In the genomic region with DNA sequence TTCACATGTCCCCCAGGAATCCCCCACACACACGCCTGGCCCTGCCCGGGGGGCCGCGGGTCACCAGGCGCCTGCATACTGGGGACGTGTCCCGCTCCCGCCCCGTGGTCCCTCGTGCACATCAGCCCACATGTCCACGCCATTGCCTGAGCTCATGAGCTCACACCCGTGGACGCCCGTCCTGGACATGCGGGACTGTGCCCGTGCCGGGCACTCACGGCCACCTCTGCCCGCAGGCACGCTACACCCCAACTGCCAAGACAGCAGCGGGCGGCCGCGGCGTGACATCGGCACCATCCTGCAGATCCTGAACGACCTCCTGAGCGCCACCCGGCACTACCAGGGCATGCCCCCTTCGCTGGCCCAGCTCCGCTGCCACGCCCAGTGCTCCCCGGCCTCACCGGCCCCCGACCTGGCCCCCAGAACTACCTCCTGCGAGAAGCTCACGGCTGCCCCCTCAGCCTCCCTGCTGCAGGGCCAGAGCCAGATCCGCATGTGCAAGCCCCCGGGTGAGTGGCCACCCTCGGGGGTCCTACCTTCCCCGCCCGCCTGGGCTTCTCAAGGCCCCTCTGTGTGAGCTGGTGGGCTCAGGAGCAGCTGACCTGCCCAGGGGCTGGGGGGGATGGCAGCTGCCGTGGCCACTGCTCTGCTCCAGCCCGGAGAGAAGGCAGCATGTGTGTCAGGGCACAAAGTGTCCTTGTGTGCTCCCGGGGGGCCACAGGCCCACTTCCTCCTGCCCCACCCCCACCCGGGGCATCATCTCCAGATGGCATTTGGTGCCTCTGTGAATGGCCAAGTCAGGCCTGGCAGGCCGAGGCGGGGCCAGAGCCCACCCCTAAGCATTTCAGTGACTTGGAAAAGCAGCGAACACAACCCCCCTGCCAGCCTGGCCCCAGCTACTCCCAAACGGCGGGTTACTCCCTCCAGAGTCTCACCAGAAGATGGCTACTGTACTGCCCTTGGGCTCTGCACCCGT, we compare ENCODE assay signal across 9 cellular contexts. TPM values are rescaled to one million over a fixed set of nuclear protein-coding genes. Genes with fewer than 3 reads are reported as not detected.
DNase-seq lines count a peak whose midpoint lies in the region; ATAC-seq and TF ChIP-seq lines count a peak whose summit lies in the region.
"Had no signal": no experiment of that assay in that cellular context is flagged by ENCODE, and none has a peak within 500 bp of the region (broad histone marks: within the 10 kb centered on the region; RNA-seq: fewer than 3 reads in every experiment).

No MANE protein-coding gene starts in this region.

- CTCF ChIA-PET in IMR-90 (lab: Yijun Ruan, JAX) = interaction anchor here (1.6 to 2.0 kb wide), 2 partner anchors 11 kb away, joined by 5 to 7 read pairs; no protein-coding TSS in a partner anchor

- peak overlapping the region; percentile 99 for H2BK5ac ChIP-seq in IMR-90 (ENCODE audit: low read depth, low read length, poor library complexity, severe bottlenecking)

- peaks cover 93% of the 10 kb centered on the region for H4K20me1 ChIP-seq in IMR-90 (ENCODE audit: insufficient read depth, low read length)

- TF ChIP-seq POLR2A in IMR-90 (IDR thresholded peaks at IDR 0.05; ENCODE audit: low read depth, low read length) = no peak; the same call in 1 of the 2 replicates
- TF ChIP-seq POLR2A in body of pancreas (IDR thresholded peaks at IDR 0.05) = peak in 1 of 3 donors; percentile 5
- TF ChIP-seq POLR2A in testis (IDR thresholded peaks at IDR 0.05) = no peak

- no TSS peak for BruUV-seq in IMR-90 (replicated peaks; lab: Mats Ljungman, UMichigan)

- DNase-seq in IMR-90 = no peak
- peak in 1 of 4 donors; percentile 12 for DNase-seq in body of pancreas
- DNase-seq in middle frontal gyrus (ENCODE audit: extremely low spot score, low spot score) = peak; percentile 64
- no peak for DNase-seq in testis
- DNase-seq in DMS 273 treated with DMSO at 0.1 percent for 48 hours (lab: John Stamatoyannopoulos, UW) = no peak
- no peak for DNase-seq in stimulated activated CD4-positive, alpha-beta T cell treated with anti-CD3 and anti-CD28 coated beads, Interleukin-4, amount 100 ng/mL, for 4 hours
- DNase-seq: mammary epithelial cell, NCI-H1436 treated with DMSO at 0.1 percent for 48 hours had no signal

- POLR2A ChIA-PET in IMR-90 (lab: Charles Lee; ENCODE audit: unreplicated experiment) = interaction anchor here (1.6 to 1.7 kb wide), 2 partner anchors 11 to 14 kb away, joined by 6 to 24 read pairs; partner anchors contain the start of gene CIRBP

- H4K8ac ChIP-seq in IMR-90 (ENCODE audit: low read depth in 2 of 2, low read length in 2 of 2) = peak overlapping the region; percentile 14 to 63; a peak in 2 of 4 replicates

- WGBS in IMR-90 (ENCODE audit: extremely low coverage in 2 of 2, insufficient read length in 1 of 2), 2 experiments = 91% methylated on average over 29 of the region's 52 CpGs; no CpG with 5 or more reads in 1 of the 2 experiments
- WGBS in body of pancreas, 2 donors = 82 to 85% methylated on average over 22 to 49 of the region's 52 CpGs
- whole genome bisulfite sequencing in testis, 2 donors = 93 to 98% methylated on average over 22 to 50 of the region's 52 CpGs

- dilution Hi-C loops in IMR-90 (cut with HindIII; ENCODE audit: low sequenced_read_pairs, unreplicated experiment) = no loop called here

- H3K4me1 ChIP-seq in IMR-90 (ENCODE audit: control insufficient read depth, insufficient read depth, low read length) = peaks cover 38% of the 10 kb centered on the region
- H3K4me1 ChIP-seq in body of pancreas = peaks cover 91% of the 10 kb centered on the region
- H3K4me1 ChIP-seq in testis = peaks cover 70% of the 10 kb centered on the region

- H3K23ac ChIP-seq in IMR-90 (ENCODE audit: low read depth, low read length) = peak overlapping the region; percentile 66; the same call in 1 of the 2 replicates

- peak overlapping the region; percentile 99 for H2AK9ac ChIP-seq in IMR-90 (replicated peaks; ENCODE audit: low read depth, low read length, poor library complexity)

- TF ChIP-seq CTCF in IMR-90 (conservative IDR thresholded peaks at IDR 0.05; ENCODE audit: low read depth, low read length) = no peak
- TF ChIP-seq CTCF in body of pancreas (IDR thresholded peaks at IDR 0.05) = no peak
- TF ChIP-seq CTCF in testis (IDR thresholded peaks at IDR 0.05) = no peak

- peak overlapping the region; percentile 60 for H2AK5ac ChIP-seq in IMR-90 (ENCODE audit: low read depth, low read length)

- H3K14ac ChIP-seq in IMR-90 (replicated peaks; ENCODE audit: low read depth, low read length) = no peak overlapping the region

- ATAC-seq in IMR-90 (ENCODE audit: low read depth) = no peak
- no peak for ATAC-seq in body of pancreas
- no peak for ATAC-seq in GM18498 (IDR thresholded peaks at IDR 0.05; ENCODE audit: unreplicated experiment)

- in situ Hi-C loops in IMR-90 (cut with MboI; ENCODE audit: low sequenced_read_pairs) = no loop called here

- H3K27me3 ChIP-seq in IMR-90 (ENCODE audit: control insufficient read depth, insufficient read depth, low read length) (no peaks in the 10 kb centered on the region), body of pancreas (no peaks in the 10 kb centered on the region), testis (no peaks in the 10 kb centered on the region)

- no peak overlapping the region for H2BK20ac ChIP-seq in IMR-90 (ENCODE audit: low read depth, low read length)

- H3K9me3 ChIP-seq in IMR-90 (ENCODE audit: control insufficient read depth, insufficient read depth, low read length) (no peaks in the 10 kb centered on the region), body of pancreas (no peaks in the 10 kb centered on the region), testis (no peaks in the 10 kb centered on the region)

- H4K5ac ChIP-seq in IMR-90 (ENCODE audit: low read depth, low read length) = no peak overlapping the region

- intact Hi-C loops in IMR-90 (cut with micrococcal nuclease) (no loop called here), body of pancreas (cut with DNase I) (no loop called here), testis (cut with DNase I; ENCODE audit: low total_unique reads) (no loop called here)

- no peak overlapping the region for H3K56ac ChIP-seq in IMR-90 (ENCODE audit: extremely low read depth, insufficient read depth, low read length)

- H3K9me1 ChIP-seq in IMR-90 (ENCODE audit: insufficient read depth, low read length) = no peaks in the 10 kb centered on the region

- H4K91ac ChIP-seq in IMR-90 (ENCODE audit: insufficient read depth, low read depth, low read length) = peak overlapping the region; percentile 82

- H2AFZ ChIP-seq in IMR-90 (replicated peaks; ENCODE audit: low read length, poor library complexity) = peak overlapping the region; percentile 46

- no peak overlapping the region for H3K18ac ChIP-seq in IMR-90 (ENCODE audit: low read depth, low read length)

- peaks cover 68% of the 10 kb centered on the region for H3K36me3 ChIP-seq in IMR-90 (ENCODE audit: control insufficient read depth, insufficient read depth, low read length)
- H3K36me3 ChIP-seq in body of pancreas (replicated peaks in 1 of 2; ENCODE audit: insufficient read depth in 1 of 2, low read depth in 2 of 2) = peaks cover 28 to 30% of the 10 kb centered on the region in 2 donors
- H3K36me3 ChIP-seq in testis (ENCODE audit: low read depth, missing control alignments) = no peaks in the 10 kb centered on the region

- 0 out of 2 replicates have a peak overlapping the region, but pooled peaks have one; percentile 38 for H3K9ac ChIP-seq in IMR-90 (ENCODE audit: low read depth, low read length)

- H3K27ac ChIP-seq in IMR-90 (ENCODE audit: insufficient read depth, low read length) (peak overlapping the region; percentile 99), body of pancreas (peak overlapping the region; percentile 97 to 100 (median 100)), testis (peak overlapping the region; percentile 30 to 77)

- no peak overlapping the region for H2BK15ac ChIP-seq in IMR-90 (ENCODE audit: low read depth, low read length)

- TF ChIP-seq RAD21 in IMR-90 (IDR thresholded peaks at IDR 0.05; ENCODE audit: low read length) = no peak

- H3K4ac ChIP-seq in IMR-90 (ENCODE audit: low read depth, low read length) = peak overlapping the region; percentile 84; the same call in 1 of the 2 replicates

- no peak overlapping the region for H3K4me3 ChIP-seq in IMR-90 (ENCODE audit: insufficient read depth, low read depth, low read length)
- H3K4me3 ChIP-seq in body of pancreas = no peak overlapping the region
- no peak overlapping the region for H3K4me3 ChIP-seq in testis

- no peak overlapping the region for H3K4me2 ChIP-seq in IMR-90 (ENCODE audit: low read depth, low read length)

- H3K79me1 ChIP-seq in IMR-90 (ENCODE audit: low read depth in 1 of 2, low read length in 2 of 2) = peaks cover 0 to 46% of the 10 kb centered on the region in 2 experiments; a peak in 2 of 4 replicates

- peak overlapping the region; percentile 64; the same call in 1 of the 2 replicates for H2BK120ac ChIP-seq in IMR-90 (ENCODE audit: low read depth, low read length)

RNA-seq across cellular contexts. Expression of gene MIDN, which starts 7.1 kb away (rescaled TPM):
- 2.2 and 2.5 TPM in 2 replicates for total RNA-seq in IMR-90 (2012; rRNA removed)
- polyA plus RNA-seq in IMR-90 (2012; rRNA removed) = 24.1 and 26.0 TPM in 2 replicates
- polyA plus RNA-seq in IMR-90 (2012; cell fraction: cytosol; rRNA removed) = 39.2 and 47.7 TPM in 2 replicates
- 97.0 and 144 TPM in 2 replicates for polyA plus RNA-seq in IMR-90 (2012; cell fraction: nucleus; rRNA removed; ENCODE audit: low replicate concordance)
- total RNA-seq in body of pancreas = 10 to 100 TPM; 36.3 to 43.5 TPM
- total RNA-seq in testis = 10 to 100 TPM; 38.2 to 42.4 TPM
- polyA plus RNA-seq in testis (ENCODE audit: insufficient read depth, low read depth, low replicate concordance) = 30.3 TPM

RNA-seq across cellular contexts. Expression of gene CIRBP, which starts 13.7 kb away (rescaled TPM):
- total RNA-seq in IMR-90 (2012; rRNA removed) = 226 and 299 TPM in 2 replicates
- 405 and 542 TPM in 2 replicates for polyA plus RNA-seq in IMR-90 (2012; rRNA removed)
- 562 and 617 TPM in 2 replicates for polyA plus RNA-seq in IMR-90 (2012; cell fraction: cytosol; rRNA removed)
- 2,129 and 2,924 TPM in 2 replicates for polyA plus RNA-seq in IMR-90 (2012; cell fraction: nucleus; rRNA removed; ENCODE audit: low replicate concordance)
- 100 to 1,000 TPM; 582 to 630 TPM for total RNA-seq in body of pancreas
- total RNA-seq in testis = 100 to 1,000 TPM; 621 to 661 TPM
- 483 TPM for polyA plus RNA-seq in testis (ENCODE audit: insufficient read depth, low read depth, low replicate concordance)

RNA-seq across cellular contexts. Expression of gene ATP5F1D, which starts 13.9 kb away (rescaled TPM):
- total RNA-seq in IMR-90 (2012; rRNA removed) = 7.3 and 13.6 TPM in 2 replicates
- 140 and 189 TPM in 2 replicates for polyA plus RNA-seq in IMR-90 (2012; rRNA removed)
- polyA plus RNA-seq in IMR-90 (2012; cell fraction: cytosol; rRNA removed) = 348 and 386 TPM in 2 replicates
- polyA plus RNA-seq in IMR-90 (2012; cell fraction: nucleus; rRNA removed; ENCODE audit: low replicate concordance) = 72.4 and 213 TPM in 2 replicates
- total RNA-seq in body of pancreas = 100 to 1,000 TPM; 156 to 157 TPM
- 100 to 1,000 TPM; 104 to 166 TPM for total RNA-seq in testis
- 94.5 TPM for polyA plus RNA-seq in testis (ENCODE audit: insufficient read depth, low read depth, low replicate concordance)

RNA-seq across cellular contexts. Expression of gene CBARP, which starts 17.7 kb away (rescaled TPM):
- 0.18 and 0.56 TPM in 2 replicates for total RNA-seq in IMR-90 (2012; rRNA removed)
- polyA plus RNA-seq in IMR-90 (2012; rRNA removed) = 3.9 and 8.5 TPM in 2 replicates
- polyA plus RNA-seq in IMR-90 (2012; cell fraction: cytosol; rRNA removed) = 3.2 and 7.9 TPM in 2 replicates
- polyA plus RNA-seq in IMR-90 (2012; cell fraction: nucleus; rRNA removed; ENCODE audit: low replicate concordance) = 24.1 and 64.4 TPM in 2 replicates
- under 1 TPM; 0.33 to 0.78 TPM for total RNA-seq in body of pancreas
- 1 to 10 TPM; 5.2 to 6.6 TPM for total RNA-seq in testis
- 1.5 TPM for polyA plus RNA-seq in testis (ENCODE audit: insufficient read depth, low read depth, low replicate concordance)

RNA-seq across cellular contexts. Expression of gene FAM174C, which starts 19.9 kb away (rescaled TPM):
- total RNA-seq in IMR-90 (2012; rRNA removed) (7.5 and 10.6 TPM in 2 replicates), body of pancreas (10 to 100 TPM; 48.0 to 63.9 TPM), testis (100 to 1,000 TPM; 111 to 128 TPM)
- polyA plus RNA-seq in IMR-90 (2012; rRNA removed) (61.8 and 93.4 TPM in 2 replicates), testis (ENCODE audit: insufficient read depth, low read depth, low replicate concordance) (51.6 TPM)
- 94.9 and 135 TPM in 2 replicates for polyA plus RNA-seq in IMR-90 (2012; cell fraction: cytosol; rRNA removed)
- polyA plus RNA-seq in IMR-90 (2012; cell fraction: nucleus; rRNA removed; ENCODE audit: low replicate concordance) = 46.6 and 93.7 TPM in 2 replicates

Comparison
In these comparisons a context has a peak if more than half of its experiments do, and no peak if none do; other contexts are left out.
1. RNA of gene MIDN, which starts 7.1 kb away (total RNA-seq): 36.3 to 43.5 TPM in body of pancreas and 38.2 to 42.4 TPM in testis; 2.2 to 2.5 TPM in IMR-90; every median in the first group is over 10 times any median in the second.
2. Peak in every context shown above with its lines, with median percentiles within 50 percentile points of each other: H3K27ac ChIP-seq.